Comparison of ENCODE assay signal across 15 cellular contexts in the genomic region with DNA sequence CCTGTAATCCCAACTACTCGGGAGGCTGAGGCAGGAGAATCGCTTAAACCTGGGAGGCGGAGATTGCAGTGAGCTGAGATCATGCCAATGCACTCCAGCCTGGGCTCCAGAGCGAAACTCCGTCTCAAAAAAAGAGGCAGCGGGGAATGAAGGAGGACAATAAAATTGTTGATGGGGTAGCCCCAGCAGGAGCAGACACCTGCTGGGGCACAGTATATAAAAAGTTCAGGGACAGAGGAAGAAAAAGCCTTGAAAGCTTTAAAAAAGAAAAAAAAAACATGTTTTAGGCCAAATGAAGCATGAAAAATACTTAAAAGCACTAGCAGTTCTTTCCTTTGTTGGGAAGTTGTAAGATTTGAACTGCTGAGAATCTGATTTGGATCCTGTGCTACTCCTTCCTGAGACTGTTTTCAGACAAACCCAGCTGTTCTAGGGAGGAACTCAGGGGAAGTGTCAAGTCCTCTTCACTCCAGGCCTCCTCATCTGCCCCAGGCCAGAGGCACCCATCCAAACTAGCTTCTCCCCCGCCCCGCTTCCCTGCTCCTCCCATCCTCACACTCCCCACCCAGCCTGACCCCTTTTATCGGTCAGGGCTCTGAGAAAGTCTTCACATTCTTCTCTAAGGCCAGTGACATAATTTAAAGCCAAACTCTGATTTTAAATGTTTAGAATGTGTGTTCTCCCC. TPM values are rescaled to one million over a fixed set of nuclear protein-coding genes. Genes with fewer than 3 reads are reported as not detected.
DNase-seq lines count a peak whose midpoint lies in the region; ATAC-seq and TF ChIP-seq lines count a peak whose summit lies in the region.
"Had no signal": no experiment of that assay in that cellular context is flagged by ENCODE, and none has a peak within 500 bp of the region (broad histone marks: within the 10 kb centered on the region; RNA-seq: fewer than 3 reads in every experiment).

No MANE protein-coding gene starts in this region.

- TF ChIP-seq EP300 in esophagus muscularis mucosa (IDR thresholded peaks at IDR 0.05): no peak

- peaks cover 4% of the 10 kb centered on the region; the same call in 1 of the 2 replicates for H3K36me3 ChIP-seq in HUES6 (ENCODE audit: control insufficient read depth, insufficient read depth, low read length)
- no peaks in the 10 kb centered on the region for H3K36me3 ChIP-seq in esophagus muscularis mucosa
- no peaks in the 10 kb centered on the region for H3K36me3 ChIP-seq in iPS-20b (ENCODE audit: insufficient read depth, low read depth, low read length)
- no peaks in the 10 kb centered on the region for H3K36me3 ChIP-seq in gastrocnemius medialis
- H3K36me3 ChIP-seq: brain microvascular endothelial cell had no signal

- no peak overlapping the region for H3K27ac Mint-ChIP-seq in natural killer cell treated with Interleukin-12 subunit alpha and Interleukin-12 subunit beta and Interleukin-15 and Interleukin-18, amount 100 ng/mL, for 72 hours

- DNase-seq in esophagus muscularis mucosa (ENCODE audit: extremely low spot score): no peak
- no peak for DNase-seq in gastrocnemius medialis
- DNase-seq in left lobe of liver (ENCODE audit: low spot score): no peak
- no peak for DNase-seq in T-helper 2 cell
- no peak for DNase-seq in midbrain (lab: John Stamatoyannopoulos, UW)
- DNase-seq in natural killer cell treated with Interleukin-12 subunit alpha and Interleukin-12 subunit beta and Interleukin-15 and Interleukin-18, amount 100 ng/mL, for 72 hours (ENCODE audit: low spot score): no peak
- DNase-seq: brain microvascular endothelial cell; KG1; NCI-H1436; NCI-H2227 treated with DMSO at 0.1 percent for 48 hours; nucleus accumbens; stimulated activated CD4-positive, alpha-beta T cell treated with anti-CD3 and anti-CD28 coated beads, Interleukin-12 subunit alpha, Interleukin-12 subunit beta, amount 100 ng/mL, for 4 hours had no signal

- H3K9ac ChIP-seq in HUES6 (ENCODE audit: low read length) (peak overlapping the region; percentile 72), iPS-20b (ENCODE audit: low read depth, low read length) (peak overlapping the region; percentile 33; the same call in 1 of the 2 replicates)

- intact Hi-C loops in esophagus muscularis mucosa (cut with DNase I) (loop anchor here (10.0 kb wide), 1 partner anchor 165 kb away; no protein-coding TSS in a partner anchor), gastrocnemius medialis (cut with DNase I; ENCODE audit: low total_unique reads) (loop anchor here (10.0 kb wide), 1 partner anchor 595 kb away; a partner anchor contains a TSS)

- no peaks in the 10 kb centered on the region for H3K9me3 ChIP-seq in HUES6 (ENCODE audit: control insufficient read depth, insufficient read depth, low read depth, low read length)
- no peaks in the 10 kb centered on the region for H3K9me3 ChIP-seq in esophagus muscularis mucosa
- H3K9me3 ChIP-seq in iPS-20b (ENCODE audit: insufficient read depth, low read depth, low read length): no peaks in the 10 kb centered on the region
- H3K9me3 ChIP-seq in gastrocnemius medialis: no peaks in the 10 kb centered on the region

- no peaks in the 10 kb centered on the region for H3K36me3 Mint-ChIP-seq in natural killer cell treated with Interleukin-12 subunit alpha and Interleukin-12 subunit beta and Interleukin-15 and Interleukin-18, amount 100 ng/mL, for 72 hours

- peaks cover 85% of the 10 kb centered on the region for H3K4me1 ChIP-seq in HUES6 (ENCODE audit: control insufficient read depth, insufficient read depth, low read length)
- peaks cover 28 to 71% (median 51%) of the 10 kb centered on the region in 4 donors for H3K4me1 ChIP-seq in esophagus muscularis mucosa
- H3K4me1 ChIP-seq in iPS-20b (ENCODE audit: insufficient read depth, low read length): peaks cover 71% of the 10 kb centered on the region
- peaks cover 0 to 20% of the 10 kb centered on the region in 2 donors for H3K4me1 ChIP-seq in gastrocnemius medialis

- in situ Hi-C loops in gastrocnemius medialis (cut with MboI; ENCODE audit: low sequenced_read_pairs in 4 of 4): loop anchor here in 1 of 4 donors (25.0 kb wide), 1 partner anchor 277 kb away; no protein-coding TSS in a partner anchor

- no peak overlapping the region for H3K4me3 Mint-ChIP-seq in natural killer cell treated with Interleukin-12 subunit alpha and Interleukin-12 subunit beta and Interleukin-15 and Interleukin-18, amount 100 ng/mL, for 72 hours

- H3K4me1 Mint-ChIP-seq in natural killer cell treated with Interleukin-12 subunit alpha and Interleukin-12 subunit beta and Interleukin-15 and Interleukin-18, amount 100 ng/mL, for 72 hours (ENCODE audit: low read depth in 2 of 2): peaks cover 17 to 18% of the 10 kb centered on the region in 2 donors

- H3K4me3 ChIP-seq in HUES6 (ENCODE audit: low read depth, low read length) (peak overlapping the region; percentile 44), esophagus muscularis mucosa (no peak overlapping the region), iPS-20b (ENCODE audit: low read length) (peak overlapping the region; percentile 34; the same call in 1 of the 2 replicates), gastrocnemius medialis (no peak overlapping the region)
- H3K4me3 ChIP-seq: lung had no signal

- H3K27ac ChIP-seq in HUES6 (ENCODE audit: low read depth, low read length) (peak overlapping the region; percentile 84), esophagus muscularis mucosa (replicated peaks in 1 of 4) (peak overlapping the region; percentile 49 to 66 (median 54)), iPS-20b (ENCODE audit: low read length) (no peak overlapping the region), gastrocnemius medialis (peak overlapping the region in 3 of 4 donors; percentile 12 to 44 (median 20))
- H3K27ac ChIP-seq: brain microvascular endothelial cell had no signal

- peaks cover 36 to 38% of the 10 kb centered on the region in 2 donors for H3K27me3 Mint-ChIP-seq in natural killer cell treated with Interleukin-12 subunit alpha and Interleukin-12 subunit beta and Interleukin-15 and Interleukin-18, amount 100 ng/mL, for 72 hours

- H3K27me3 ChIP-seq in HUES6 (ENCODE audit: control insufficient read depth, insufficient read depth, low read length): peaks cover 9% of the 10 kb centered on the region; the same call in 1 of the 2 replicates
- no peaks in the 10 kb centered on the region for H3K27me3 ChIP-seq in esophagus muscularis mucosa
- H3K27me3 ChIP-seq in iPS-20b (ENCODE audit: insufficient read depth, low read length): peaks cover 63% of the 10 kb centered on the region
- peaks cover 0 to 12% (median 7%) of the 10 kb centered on the region in 3 donors for H3K27me3 ChIP-seq in gastrocnemius medialis
- H3K27me3 ChIP-seq: brain microvascular endothelial cell had no signal

- ATAC-seq in gastrocnemius medialis (no peak), left lobe of liver (no peak)
- ATAC-seq in natural killer cell treated with Interleukin-12 subunit alpha and Interleukin-12 subunit beta and Interleukin-15 and Interleukin-18, amount 100 ng/mL, for 72 hours: no peak

- H3K9me3 Mint-ChIP-seq in natural killer cell treated with Interleukin-12 subunit alpha and Interleukin-12 subunit beta and Interleukin-15 and Interleukin-18, amount 100 ng/mL, for 72 hours: no peaks in the 10 kb centered on the region

- TF ChIP-seq POLR2A in esophagus muscularis mucosa (IDR thresholded peaks at IDR 0.05; ENCODE audit: low read depth) (no peak), gastrocnemius medialis (IDR thresholded peaks at IDR 0.05) (no peak)

- WGBS in esophagus muscularis mucosa: 77% methylated on average over 9 of the region's 9 CpGs

- TF ChIP-seq CTCF in esophagus muscularis mucosa (IDR thresholded peaks at IDR 0.05) (no peak), gastrocnemius medialis (IDR thresholded peaks at IDR 0.05 in 4 of 5, conservative IDR thresholded peaks at IDR 0.05 in 1 of 5) (no peak)

RNA-seq across cellular contexts. Expression of a gene that starts 5.0 kb away (rescaled TPM):
- total RNA-seq in esophagus muscularis mucosa (10 to 100 TPM in 2 of 4 donors, 1 to 10 TPM in 2; 6.1 to 13.2 (median 9.5) TPM), gastrocnemius medialis (1 to 10 TPM in 2 of 4 donors, under 1 TPM in 2; 0.52 to 1.4 (median 0.90) TPM), left lobe of liver (0.13 TPM)
- total RNA-seq in natural killer cell treated with Interleukin-12 subunit alpha and Interleukin-12 subunit beta and Interleukin-15 and Interleukin-18, amount 100 ng/mL, for 72 hours: under 1 TPM in 1 of 2 donors, not detected in 1; 0.28 TPM

RNA-seq across cellular contexts. Expression of a gene that starts 39.6 kb away (rescaled TPM):
- total RNA-seq in esophagus muscularis mucosa (under 1 TPM in 3 of 4 donors, not detected in 1; 0.52 to 0.86 (median 0.83) TPM), gastrocnemius medialis (under 1 TPM in 1 of 4 donors, not detected in 3; 0.85 TPM), left lobe of liver (0.75 TPM)
- not detected for total RNA-seq in natural killer cell treated with Interleukin-12 subunit alpha and Interleukin-12 subunit beta and Interleukin-15 and Interleukin-18, amount 100 ng/mL, for 72 hours

Comparison
In these comparisons a context has a peak if more than half of its experiments do, and no peak if none do; other contexts are left out.
1. H3K4me3 ChIP-seq: peak in HUES6 (single experiment) and iPS-20b (single experiment); none in esophagus muscularis mucosa (0 of 4) and gastrocnemius medialis (0 of 4).